Comparison of ENCODE assay signal across 23 cellular contexts in the genomic region with DNA sequence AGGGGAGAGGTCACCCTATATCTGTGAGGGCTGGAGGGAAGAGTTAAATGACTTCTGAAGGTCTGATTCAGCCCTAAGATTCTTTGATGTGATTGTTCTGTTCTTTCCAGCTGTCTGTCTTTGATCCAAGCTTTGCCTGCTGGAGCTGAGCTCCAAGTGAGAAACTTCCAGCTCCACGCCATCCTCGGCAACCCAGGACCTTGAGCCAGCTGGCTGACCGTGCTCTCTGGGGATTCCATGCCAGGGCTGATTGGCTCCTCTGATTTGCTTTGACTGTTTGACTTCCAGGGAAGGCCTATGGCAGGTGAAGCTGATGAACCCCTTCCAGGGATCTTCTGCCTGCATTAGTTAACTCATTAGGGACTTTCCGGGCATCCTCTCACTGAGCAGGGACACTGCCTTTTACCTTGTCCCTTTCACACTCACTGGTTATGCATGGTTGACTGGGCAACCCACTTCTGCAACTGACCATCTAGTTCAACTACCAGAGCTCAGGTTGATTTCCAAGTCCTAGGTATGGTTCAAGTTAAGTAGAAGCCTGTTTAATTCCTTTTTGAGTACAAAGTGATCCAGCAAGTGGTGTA.
DNase-seq lines count a peak whose midpoint lies in the region; ATAC-seq, FAIRE-seq and TF ChIP-seq lines count a peak whose summit lies in the region.
"Had no signal": no experiment of that assay in that cellular context is flagged by ENCODE, and none has a peak within 500 bp of the region (broad histone marks: within the 10 kb centered on the region; RNA-seq: fewer than 3 reads in every experiment).

No MANE protein-coding gene starts in this region.

- intact Hi-C loops in posterior vena cava (cut with DNase I) (no loop called here), stomach (cut with DNase I; ENCODE audit: low total_unique reads) (no loop called here)

- H3K4me1 ChIP-seq in keratinocyte (ENCODE audit: control insufficient read depth, extremely low read depth, insufficient read depth, low read length) (peaks cover 7% of the 10 kb centered on the region), stomach (peaks cover 0 to 5% (median 0%) of the 10 kb centered on the region in 4 donors)
- H3K4me1 ChIP-seq: lower lobe of right lung, transverse colon had no signal

- H2AFZ ChIP-seq in keratinocyte (ENCODE audit: control insufficient read depth, low read length) = no peak overlapping the region

- ATAC-seq in HG02678 (IDR thresholded peaks at IDR 0.05; ENCODE audit: unreplicated experiment) = no peak
- ATAC-seq: activated naive CD8-positive, alpha-beta T cell treated with anti-CD3 and anti-CD28 coated beads, Interleukin-2, amount 50 U/mL, for 24 hours; lower lobe of right lung had no signal

- H4K20me1 ChIP-seq in keratinocyte (ENCODE audit: control insufficient read depth, extremely low read depth, insufficient read depth, low read length) = no peaks in the 10 kb centered on the region

- H3K9me3 ChIP-seq in keratinocyte (ENCODE audit: control insufficient read depth, low read depth, low read length) (no peaks in the 10 kb centered on the region), stomach (no peaks in the 10 kb centered on the region)
- H3K9me3 ChIP-seq: lower lobe of right lung, neutrophil, transverse colon had no signal

- peak; percentile 32 for DNase-seq in DMS 273 (lab: John Stamatoyannopoulos, UW; ENCODE audit: unreplicated experiment)
- DNase-seq in DMS 273 treated with DMSO at 0.1 percent for 48 hours (lab: John Stamatoyannopoulos, UW) = no peak
- DNase-seq in astrocyte of the hippocampus (ENCODE audit: low read depth, low spot score) = peak; percentile 6
- DNase-seq in keratinocyte (ENCODE audit: low read depth, low spot score) = no peak
- peak; percentile 1 for DNase-seq in stromal cell of bone marrow (ENCODE audit: low read depth)
- DNase-seq in posterior vena cava (ENCODE audit: low spot score) = no peak
- DNase-seq in stomach = no peak
- DNase-seq: activated CD4-positive, alpha-beta T cell treated with anti-CD3 and anti-CD28 coated beads, Interleukin-2, amount 50 U/mL, for 48 hours; activated gamma-delta T cell; activated naive CD8-positive, alpha-beta T cell treated with anti-CD3 and anti-CD28 coated beads, Interleukin-2, amount 50 U/mL, for 24 hours; H7; immature natural killer cell; lower lobe of right lung; NCI-H1436 treated with DMSO at 0.1 percent for 48 hours; NCI-H526; stimulated activated CD4-positive, alpha-beta T cell treated with anti-CD3 and anti-CD28 coated beads, Interleukin-4, amount 100 ng/mL, for 24 hours; stimulated activated naive CD4-positive, alpha-beta T cell treated with Interleukin-2 at 50 U/mL for 16 hours; T-helper 9 cell; transverse colon had no signal

- no peak overlapping the region for H3K4me2 ChIP-seq in keratinocyte (ENCODE audit: control insufficient read depth, extremely low read depth, insufficient read depth, low read depth, low read length)

- no peak overlapping the region for H3K9ac ChIP-seq in keratinocyte (ENCODE audit: control insufficient read depth, extremely low read depth, insufficient read depth, low read length)

- no peak for TF ChIP-seq POLR2A in stomach (IDR thresholded peaks at IDR 0.05)

- no peaks in the 10 kb centered on the region for H3K9me1 ChIP-seq in keratinocyte (ENCODE audit: control insufficient read depth, extremely low read depth, insufficient read depth, low read length)

- no peaks in the 10 kb centered on the region for H3K79me2 ChIP-seq in keratinocyte (ENCODE audit: control insufficient read depth, insufficient read depth, low read length)

- no peaks in the 10 kb centered on the region for H3K27me3 ChIP-seq in keratinocyte (ENCODE audit: control insufficient read depth, extremely low read depth, insufficient read depth, low read length)
- no peaks in the 10 kb centered on the region for H3K27me3 ChIP-seq in stomach
- H3K27me3 ChIP-seq: neutrophil, transverse colon had no signal

- WGBS in stomach, 5 donors = 34 to 66% (median 63%) methylated on average over 4 of the region's 4 CpGs

- peak; percentile 9 for FAIRE-seq in keratinocyte (lab: Jason Lieb, UNC)
- FAIRE-seq: bronchial epithelial cell had no signal

- dilution Hi-C loops in keratinocyte (cut with MboI; ENCODE audit: extremely low pct_ligation_motif_present, low sequenced_read_pairs) = no loop called here

- no peaks in the 10 kb centered on the region for H3K36me3 ChIP-seq in keratinocyte (ENCODE audit: control insufficient read depth in 2 of 2, extremely low read depth in 1 of 2, insufficient read depth in 2 of 2, low read length in 2 of 2)
- no peaks in the 10 kb centered on the region for H3K36me3 ChIP-seq in stomach
- H3K36me3 ChIP-seq: lower lobe of right lung, neutrophil, transverse colon had no signal

- H3K27ac ChIP-seq in keratinocyte (ENCODE audit: control insufficient read depth, insufficient read depth, low read length) (no peak overlapping the region), stomach (no peak overlapping the region)
- H3K27ac ChIP-seq: 22Rv1, lower lobe of right lung, neutrophil, transverse colon had no signal

- no peak overlapping the region for H3K4me3 ChIP-seq in keratinocyte (ENCODE audit: control insufficient read depth in 2 of 3, extremely low read depth in 1 of 3, insufficient read depth in 2 of 3, low read depth in 1 of 3, low read length in 3 of 3)
- no peak overlapping the region for H3K4me3 ChIP-seq in stomach
- H3K4me3 ChIP-seq: lower lobe of right lung, transverse colon had no signal

- TF ChIP-seq CTCF in keratinocyte (optimal IDR thresholded peaks at IDR 0.05 in 1 of 3, IDR thresholded peaks at IDR 0.05 in 1 of 3, conservative IDR thresholded peaks at IDR 0.05 in 1 of 3; ENCODE audit: extremely low read depth in 1 of 3, insufficient read depth in 2 of 3, low read length in 3 of 3) = no peak
- no peak for TF ChIP-seq CTCF in stomach (IDR thresholded peaks at IDR 0.05)

- no peak for TF ChIP-seq EP300 in stomach (IDR thresholded peaks at IDR 0.05)

Comparison
In these comparisons a context has a peak if more than half of its experiments do, and no peak if none do; other contexts are left out.
1. DNase-seq: peak in DMS 273 (single experiment), astrocyte of the hippocampus (single experiment) and stromal cell of bone marrow (single experiment); none in DMS 273 treated with DMSO at 0.1 percent for 48 hours (single experiment), keratinocyte (single experiment), posterior vena cava (single experiment) and stomach (single experiment).